Comparison of ENCODE assay signal across 8 cellular contexts in genomic region chr1:33181906-33182305, GRCh38. TPM values are rescaled to one million over a fixed set of nuclear protein-coding genes. Genes with fewer than 3 reads are reported as not detected.
A peak's percentile ranks its signal among the peaks of the same experiment; 100 is the strongest.
DNase-seq lines count a peak whose midpoint lies in the region; ATAC-seq, FAIRE-seq and TF ChIP-seq lines count a peak whose summit lies in the region.

TSS of gene TRIM62 (minus strand) at chr1:33182043. CDS start at chr1:33181432, 611 bp downstream.

- DNase-seq in GM12892 (ENCODE audit: insufficient read length) (peak; percentile 90), NCI-H345 treated with DMSO at 0.1 percent for 48 hours (lab: John Stamatoyannopoulos, UW; ENCODE audit: unreplicated experiment) (peak; percentile 70), left kidney (ENCODE audit: low read depth, low spot score) (peak; percentile 96)
- DNase-seq in activated CD4-positive, alpha-beta T cell treated with anti-CD3 and anti-CD28 coated beads for 4 hours: peak; percentile 77 to 82
- peak; percentile 66 for DNase-seq in stimulated activated CD4-positive, alpha-beta T cell treated with anti-CD3 and anti-CD28 coated beads, Interleukin-1b, Interleukin-23, amount 100 ng/mL, for 48 hours

- H3K27ac ChIP-seq in cingulate gyrus (ENCODE audit: low read depth, low read length): peak within 1 kb of the TSS; percentile 60

- TF ChIP-seq POLR2A in GM12892 (IDR thresholded peaks at IDR 0.05; ENCODE audit: low read depth, low read length): no peak

- ATAC-seq in HG03139 (IDR thresholded peaks at IDR 0.05; ENCODE audit: unreplicated experiment): peak; percentile 48
- no peak for ATAC-seq in GM18519 (IDR thresholded peaks at IDR 0.05; ENCODE audit: low FRiP score, unreplicated experiment)

- peak; percentile 93 for FAIRE-seq in GM12892 (lab: Jason Lieb, UNC)

RNA-seq across cellular contexts. Expression of gene TRIM62, which starts in this region (rescaled TPM):
- 1.1 TPM for polyA plus RNA-seq in GM12892 (2012; ENCODE audit: missing spikeins)
